9 cellular contexts compared by ENCODE assay signal in genomic region chr12:89389755-89390661, GRCh38. TPM values are rescaled to one million over a fixed set of nuclear protein-coding genes. Genes with fewer than 3 reads are reported as not detected.
DNase-seq lines count a peak whose midpoint lies in the region; ATAC-seq and TF ChIP-seq lines count a peak whose summit lies in the region.
"Had no signal": no experiment of that assay in that cellular context is flagged by ENCODE, and none has a peak within 500 bp of the region (broad histone marks: within the 10 kb centered on the region; RNA-seq: fewer than 3 reads in every experiment).

No MANE protein-coding gene starts in this region.

- in situ Hi-C loops in GM23248 (cut with MboI), result no loop called here

- peaks cover 28% of the 10 kb centered on the region for H3K4me1 Mint-ChIP-seq in activated CD8-positive, alpha-beta memory T cell treated with anti-CD3 and anti-CD28 coated beads, Interleukin-2, amount 10 ng/mL, durations not matched to agents 7 days and 5 days

- H3K4me1 ChIP-seq in right atrium auricular region (peaks cover 0 to 38% of the 10 kb centered on the region in 2 donors), GM23248 (ENCODE audit: insufficient read depth) (peaks cover 24% of the 10 kb centered on the region)

- TF ChIP-seq CTCF in NB4 (IDR thresholded peaks at IDR 0.05; ENCODE audit: low read depth, low read length) (no peak), right atrium auricular region (IDR thresholded peaks at IDR 0.05) (no peak)

- H3K4me3 Mint-ChIP-seq in activated CD8-positive, alpha-beta memory T cell treated with anti-CD3 and anti-CD28 coated beads, Interleukin-2, amount 10 ng/mL, durations not matched to agents 7 days and 5 days, result no peak overlapping the region

- peak overlapping the region; percentile 69 to 82 for H3K27ac ChIP-seq in right atrium auricular region
- H3K27ac ChIP-seq in GM23248, result no peak overlapping the region

- peaks cover 15% of the 10 kb centered on the region for H3K36me3 Mint-ChIP-seq in activated CD8-positive, alpha-beta memory T cell treated with anti-CD3 and anti-CD28 coated beads, Interleukin-2, amount 10 ng/mL, durations not matched to agents 7 days and 5 days

- no peaks in the 10 kb centered on the region for H3K79me2 ChIP-seq in GM23248 (ENCODE audit: insufficient read depth)

- peaks cover 26% of the 10 kb centered on the region for H3F3A ChIP-seq in GM23248 (ENCODE audit: insufficient read depth)

- no peak overlapping the region for H3K9ac ChIP-seq in GM23248

- CTCF ChIA-PET in activated CD8-positive, alpha-beta memory T cell treated with anti-CD3 and anti-CD28 coated beads, Interleukin-2, amount 10 ng/mL, durations not matched to agents 7 days and 5 days (lab: Charles Lee), result no interaction called here

- no peak overlapping the region for H2AFZ ChIP-seq in GM23248

- no peak overlapping the region for H3K4me2 ChIP-seq in GM23248 (ENCODE audit: unreplicated experiment)

- H4K20me1 ChIP-seq in GM23248 (ENCODE audit: insufficient read depth), result no peaks in the 10 kb centered on the region

- ATAC-seq in activated CD8-positive, alpha-beta memory T cell treated with anti-CD3 and anti-CD28 coated beads, Interleukin-2, amount 10 ng/mL, durations not matched to agents 7 days and 5 days, result peak; percentile 49
- ATAC-seq: Panc1 had no signal

- TF ChIP-seq POLR2A in NB4 (IDR thresholded peaks at IDR 0.05; ENCODE audit: extremely low read depth, insufficient read length), result no peak

- no peak overlapping the region for H3K27ac Mint-ChIP-seq in activated CD8-positive, alpha-beta memory T cell treated with anti-CD3 and anti-CD28 coated beads, Interleukin-2, amount 10 ng/mL, durations not matched to agents 7 days and 5 days

- no peaks in the 10 kb centered on the region for H3K9me3 Mint-ChIP-seq in activated CD8-positive, alpha-beta memory T cell treated with anti-CD3 and anti-CD28 coated beads, Interleukin-2, amount 10 ng/mL, durations not matched to agents 7 days and 5 days (ENCODE audit: low read depth)

- 89 to 90% methylated on average over 6 of the region's 6 CpGs for WGBS in GM23248 (ENCODE audit: low coverage in 1 of 2, low lambda C conversion rate in 2 of 2, missing lambda C conversion rate in 2 of 2), 2 experiments

- H3K36me3 ChIP-seq in right atrium auricular region (no peaks in the 10 kb centered on the region), GM23248 (ENCODE audit: low read depth) (no peaks in the 10 kb centered on the region)

- H3K9me2 ChIP-seq in GM23248 (ENCODE audit: insufficient read depth), result no peaks in the 10 kb centered on the region

- H3K4me3 ChIP-seq in NB4 (ENCODE audit: low read depth, low read length), result no peak overlapping the region
- no peak overlapping the region for H3K4me3 ChIP-seq in right atrium auricular region
- no peak overlapping the region for H3K4me3 ChIP-seq in GM23248

- no peaks in the 10 kb centered on the region for H3K27me3 Mint-ChIP-seq in activated CD8-positive, alpha-beta memory T cell treated with anti-CD3 and anti-CD28 coated beads, Interleukin-2, amount 10 ng/mL, durations not matched to agents 7 days and 5 days

- H3K9me3 ChIP-seq in right atrium auricular region, result no peaks in the 10 kb centered on the region
- H3K9me3 ChIP-seq in GM23248 (ENCODE audit: low read depth), result no peaks in the 10 kb centered on the region

- H3K27me3 ChIP-seq in right atrium auricular region (no peaks in the 10 kb centered on the region), GM23248 (replicated peaks; ENCODE audit: insufficient read depth) (no peaks in the 10 kb centered on the region)

- no peak for DNase-seq in activated CD8-positive, alpha-beta memory T cell treated with anti-CD3 and anti-CD28 coated beads, Interleukin-2, amount 10 ng/mL, durations not matched to agents 7 days and 5 days
- no peak for DNase-seq in activated CD8-positive, alpha-beta memory T cell treated with anti-CD3 and anti-CD28 coated beads, Interleukin-2, amount 50 U/mL, for 48 hours
- peak; percentile 33 for DNase-seq in NB4 (ENCODE audit: low read depth)
- DNase-seq in right atrium auricular region (ENCODE audit: low spot score), result no peak
- peak; percentile 35 for DNase-seq in stimulated activated CD8-positive, alpha-beta memory T cell treated with anti-CD3 and anti-CD28 coated beads, Interleukin-4, amount 100 ng/mL, for 48 hours
- DNase-seq in GM23248, result no peak
- no peak for DNase-seq in NCI-H510A treated with DMSO at 0.1 percent for 48 hours (lab: John Stamatoyannopoulos, UW)
- DNase-seq in effector CD8-positive, alpha-beta T cell (lab: John Stamatoyannopoulos, UW), result no peak

RNA-seq across cellular contexts. Expression of gene DUSP6, which starts 37.7 kb away (rescaled TPM):
- 100 to 1,000 TPM in 1 of 2 experiments, 10 to 100 TPM in 1; 76.3 to 100 TPM for total RNA-seq in activated CD8-positive, alpha-beta memory T cell treated with anti-CD3 and anti-CD28 coated beads, Interleukin-2, amount 10 ng/mL, durations not matched to agents 7 days and 5 days
- 10 to 100 TPM; 25.7 to 54.1 TPM for total RNA-seq in right atrium auricular region
- total RNA-seq in GM23248 (2014; rRNA removed; shearing (Covaris generic)), result 81.9 and 112 TPM in 2 replicates
- polyA plus RNA-seq in GM23248 (2016; fragmentation: Nextera tagmentation; extraction: Ambion mirVana), result 96.1 and 100 TPM in 2 replicates

Comparison
In these comparisons a context has a peak if more than half of its experiments do, and no peak if none do; other contexts are left out.
1. DNase-seq: peak in NB4 (single experiment) and stimulated activated CD8-positive, alpha-beta memory T cell treated with anti-CD3 and anti-CD28 coated beads, Interleukin-4, amount 100 ng/mL, for 48 hours (single experiment); none in activated CD8-positive, alpha-beta memory T cell treated with anti-CD3 and anti-CD28 coated beads, Interleukin-2, amount 10 ng/mL, durations not matched to agents 7 days and 5 days (single experiment), activated CD8-positive, alpha-beta memory T cell treated with anti-CD3 and anti-CD28 coated beads, Interleukin-2, amount 50 U/mL, for 48 hours (single experiment), right atrium auricular region (single experiment), GM23248 (single experiment), NCI-H510A treated with DMSO at 0.1 percent for 48 hours (single experiment) and effector CD8-positive, alpha-beta T cell (single experiment).